7 cellular contexts compared by ENCODE assay signal in the genomic region with DNA sequence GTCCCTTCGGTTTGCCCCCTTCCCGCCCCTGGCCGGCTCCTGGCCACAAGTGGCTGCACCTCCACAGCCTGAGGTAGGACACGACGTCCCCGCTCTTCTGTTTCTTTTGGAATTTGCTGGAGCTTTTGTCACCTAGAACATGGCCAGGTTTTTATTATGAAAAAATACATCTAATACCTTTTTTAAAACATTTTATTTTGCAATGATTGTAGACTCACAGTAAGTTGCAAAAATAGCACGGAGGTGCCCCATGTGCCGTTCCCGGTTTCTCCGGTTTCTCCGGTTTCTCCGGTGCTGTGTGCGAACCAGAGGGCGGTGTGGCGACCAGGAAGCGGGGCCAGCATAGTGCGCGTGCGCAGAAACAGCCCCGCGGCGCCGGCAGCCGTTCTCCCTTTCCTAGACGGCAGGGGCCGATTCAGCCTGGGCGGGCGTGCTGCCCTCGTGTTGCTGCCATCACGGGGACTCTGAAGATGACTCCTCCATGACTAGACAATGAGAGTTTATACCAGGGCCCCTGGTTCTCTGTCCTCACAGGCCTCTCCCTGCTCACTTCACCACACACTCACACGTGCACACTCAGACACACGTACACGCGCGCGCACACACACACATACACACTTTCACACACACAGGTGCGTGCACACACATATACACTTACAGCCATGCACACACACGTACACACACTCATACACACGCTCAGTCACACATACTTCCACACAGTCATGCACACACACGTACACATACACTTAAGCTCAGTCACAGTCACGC.
DNase-seq lines count a peak whose midpoint lies in the region; ATAC-seq and TF ChIP-seq lines count a peak whose summit lies in the region.

No MANE protein-coding gene starts in this region.

- DNase-seq in HS-5 (ENCODE audit: low read depth): peak; percentile 22
- DNase-seq in Peyer's patch: peak; percentile 69 to 93 (median 90)
- peak; percentile 91 for DNase-seq in activated T-cell treated with anti-CD3 and anti-CD28 coated beads, Interleukin-2, amount 50 U/mL, for 72 hours
- peak; percentile 59 to 71 for DNase-seq in fibroblast of lung (ENCODE audit: low read depth in 2 of 2)
- peak; percentile 82 for DNase-seq in nephron progenitor cell
- peak; percentile 86 to 88 for DNase-seq in stimulated activated naive CD8-positive, alpha-beta T cell treated with anti-CD3 and anti-CD28 coated beads, Interleukin-15, amount 100 ng/mL, for 72 hours

- H3K9ac ChIP-seq in fibroblast of lung (ENCODE audit: insufficient read depth, low read length): peak overlapping the region; percentile 36

- H3K4me3 Mint-ChIP-seq in activated T-cell treated with anti-CD3 and anti-CD28 coated beads, Interleukin-2, amount 50 U/mL, for 72 hours: peak overlapping the region; percentile 51 to 90
- H3K4me3 Mint-ChIP-seq in nephron progenitor cell: peak overlapping the region; percentile 70
- H3K4me3 Mint-ChIP-seq in stimulated activated naive CD8-positive, alpha-beta T cell treated with anti-CD3 and anti-CD28 coated beads, Interleukin-15, amount 100 ng/mL, for 72 hours: peak overlapping the region; percentile 82 to 85

- H3K79me2 ChIP-seq in fibroblast of lung (ENCODE audit: control insufficient read depth, insufficient read depth, low read length): no peaks in the 10 kb centered on the region

- peak in 1 of 2 donors; percentile 8 for TF ChIP-seq POLR2A in Peyer's patch (IDR thresholded peaks at IDR 0.05)

- no peaks in the 10 kb centered on the region for H4K20me1 ChIP-seq in fibroblast of lung (ENCODE audit: control insufficient read depth, extremely low read depth, insufficient read depth, low read length)

- peak overlapping the region; percentile 84 for H3K4me2 ChIP-seq in fibroblast of lung (ENCODE audit: extremely low read depth, insufficient read depth, low read length)

- no peaks in the 10 kb centered on the region for H3K27me3 Mint-ChIP-seq in activated T-cell treated with anti-CD3 and anti-CD28 coated beads, Interleukin-2, amount 50 U/mL, for 72 hours (ENCODE audit: low read depth)
- peaks cover 9% of the 10 kb centered on the region for H3K27me3 Mint-ChIP-seq in nephron progenitor cell (ENCODE audit: low read depth, poor library complexity)
- peaks cover 8% of the 10 kb centered on the region for H3K27me3 Mint-ChIP-seq in stimulated activated naive CD8-positive, alpha-beta T cell treated with anti-CD3 and anti-CD28 coated beads, Interleukin-15, amount 100 ng/mL, for 72 hours

- H3K4me3 ChIP-seq in Peyer's patch: peak overlapping the region; percentile 18 to 53 (median 41)
- H3K4me3 ChIP-seq in fibroblast of lung (replicated peaks in 1 of 4; ENCODE audit: control extremely low read depth in 1 of 4, insufficient read depth in 1 of 4, low read depth in 3 of 4, low read length in 4 of 4): peak overlapping the region; percentile 27 to 63 (median 52)

- no peaks in the 10 kb centered on the region for H3K36me3 Mint-ChIP-seq in activated T-cell treated with anti-CD3 and anti-CD28 coated beads, Interleukin-2, amount 50 U/mL, for 72 hours (ENCODE audit: insufficient read depth in 2 of 2)
- no peaks in the 10 kb centered on the region for H3K36me3 Mint-ChIP-seq in nephron progenitor cell (ENCODE audit: low read depth)

- H3K4me1 ChIP-seq in Peyer's patch (peaks cover 0 to 10% (median 7%) of the 10 kb centered on the region in 4 donors), fibroblast of lung (ENCODE audit: control insufficient read depth, extremely low read depth, insufficient read depth, low read length) (peaks cover 2% of the 10 kb centered on the region)

- H2AFZ ChIP-seq in fibroblast of lung (ENCODE audit: low read length): peak overlapping the region; percentile 82

- TF ChIP-seq CTCF in Peyer's patch (IDR thresholded peaks at IDR 0.05) (peak in 2 of 6 experiments; percentile 22 to 25), fibroblast of lung (conservative IDR thresholded peaks at IDR 0.05 in 1 of 2, IDR thresholded peaks at IDR 0.05 in 1 of 2; ENCODE audit: low read depth in 1 of 2, low read length in 2 of 2) (no peak), nephron progenitor cell (IDR thresholded peaks at IDR 0.05) (no peak)

- H3K9me3 ChIP-seq in Peyer's patch: no peaks in the 10 kb centered on the region
- H3K9me3 ChIP-seq in fibroblast of lung (ENCODE audit: control insufficient read depth, insufficient read depth, low read depth, low read length): no peaks in the 10 kb centered on the region

- no peaks in the 10 kb centered on the region for H3K9me3 Mint-ChIP-seq in activated T-cell treated with anti-CD3 and anti-CD28 coated beads, Interleukin-2, amount 50 U/mL, for 72 hours
- H3K9me3 Mint-ChIP-seq in nephron progenitor cell: no peaks in the 10 kb centered on the region
- no peaks in the 10 kb centered on the region for H3K9me3 Mint-ChIP-seq in stimulated activated naive CD8-positive, alpha-beta T cell treated with anti-CD3 and anti-CD28 coated beads, Interleukin-15, amount 100 ng/mL, for 72 hours

- H3K36me3 ChIP-seq in Peyer's patch: no peaks in the 10 kb centered on the region
- no peaks in the 10 kb centered on the region for H3K36me3 ChIP-seq in fibroblast of lung (ENCODE audit: control insufficient read depth, insufficient read depth, low read length)

- peak overlapping the region; percentile 64 for H3K27ac Mint-ChIP-seq in activated T-cell treated with anti-CD3 and anti-CD28 coated beads, Interleukin-2, amount 50 U/mL, for 72 hours
- H3K27ac Mint-ChIP-seq in nephron progenitor cell: no peak overlapping the region
- H3K27ac Mint-ChIP-seq in stimulated activated naive CD8-positive, alpha-beta T cell treated with anti-CD3 and anti-CD28 coated beads, Interleukin-15, amount 100 ng/mL, for 72 hours: peak overlapping the region; percentile 96

- peaks cover 45% of the 10 kb centered on the region for H3K4me1 Mint-ChIP-seq in activated T-cell treated with anti-CD3 and anti-CD28 coated beads, Interleukin-2, amount 50 U/mL, for 72 hours (ENCODE audit: low read depth)
- peaks cover 65% of the 10 kb centered on the region for H3K4me1 Mint-ChIP-seq in nephron progenitor cell
- peaks cover 29% of the 10 kb centered on the region for H3K4me1 Mint-ChIP-seq in stimulated activated naive CD8-positive, alpha-beta T cell treated with anti-CD3 and anti-CD28 coated beads, Interleukin-15, amount 100 ng/mL, for 72 hours

- no peaks in the 10 kb centered on the region for H3K27me3 ChIP-seq in Peyer's patch
- H3K27me3 ChIP-seq in fibroblast of lung (ENCODE audit: control insufficient read depth, insufficient read depth, low read length): no peaks in the 10 kb centered on the region

- ATAC-seq in GM18867 (IDR thresholded peaks at IDR 0.05; ENCODE audit: unreplicated experiment): peak; percentile 43
- ATAC-seq in activated T-cell treated with anti-CD3 and anti-CD28 coated beads, Interleukin-2, amount 50 U/mL, for 72 hours (replicated peaks in 1 of 2): peak; percentile 86
- peak; percentile 85 for ATAC-seq in stimulated activated naive CD8-positive, alpha-beta T cell treated with anti-CD3 and anti-CD28 coated beads, Interleukin-15, amount 100 ng/mL, for 72 hours

- H3K27ac ChIP-seq in Peyer's patch (peak overlapping the region in 2 of 4 donors; percentile 2 to 13), fibroblast of lung (ENCODE audit: insufficient read depth, low read length) (no peak overlapping the region)

Comparison
In these comparisons a context has a peak if more than half of its experiments do, and no peak if none do; other contexts are left out.
1. DNase-seq: peak in every context shown above with its lines; median percentile 91 in activated T-cell treated with anti-CD3 and anti-CD28 coated beads, Interleukin-2, amount 50 U/mL, for 72 hours; 90 in Peyer's patch; 87 in stimulated activated naive CD8-positive, alpha-beta T cell treated with anti-CD3 and anti-CD28 coated beads, Interleukin-15, amount 100 ng/mL, for 72 hours; 82 in nephron progenitor cell; 65 in fibroblast of lung; 22 in HS-5.